In genomic region chr12:103805961-103806360, GRCh38 we compare ENCODE assay signal across 23 cellular contexts. TPM values are rescaled to one million over a fixed set of nuclear protein-coding genes. Genes with fewer than 3 reads are reported as not detected.
A peak's percentile ranks its signal among the peaks of the same experiment; 100 is the strongest.
DNase-seq lines count a peak whose midpoint lies in the region; ATAC-seq, FAIRE-seq and TF ChIP-seq lines count a peak whose summit lies in the region.
"Had no signal": no experiment of that assay in that cellular context is flagged by ENCODE, and none has a peak within 500 bp of the region (broad histone marks: within the 10 kb centered on the region; RNA-seq: fewer than 3 reads in every experiment).

No MANE protein-coding gene starts in this region.

- no peaks in the 10 kb centered on the region for H3K9me3 ChIP-seq in A549
- H3K9me3 ChIP-seq in PC-3 (ENCODE audit: low read length): no peaks in the 10 kb centered on the region
- H3K9me3 ChIP-seq in neutrophil: no peaks in the 10 kb centered on the region
- H3K9me3 ChIP-seq: prostate gland had no signal

- no peak overlapping the region for H3K4me3 Mint-ChIP-seq in chondrocyte (ENCODE audit: unreplicated experiment)
- H3K4me3 Mint-ChIP-seq in T-cell: no peak overlapping the region
- H3K4me3 Mint-ChIP-seq: natural killer cell treated with Interleukin-12 subunit alpha and Interleukin-12 subunit beta and Interleukin-15 and Interleukin-18, amount 100 ng/mL, for 72 hours had no signal

- H3K36me3 ChIP-seq in PC-3 (ENCODE audit: low read depth, low read length) (peaks cover 27% of the 10 kb centered on the region), neutrophil (no peaks in the 10 kb centered on the region)
- H3K36me3 ChIP-seq: prostate gland had no signal

- ATAC-seq in A549: no peak
- no peak for ATAC-seq in PC-3
- no peak for ATAC-seq in T-cell (replicated peaks in 1 of 4)
- ATAC-seq: natural killer cell treated with Interleukin-12 subunit alpha and Interleukin-12 subunit beta and Interleukin-15 and Interleukin-18, amount 100 ng/mL, for 72 hours had no signal

- H3K4me3 ChIP-seq in A549: no peak overlapping the region
- H3K4me3 ChIP-seq in PC-3 (ENCODE audit: low read length): no peak overlapping the region
- H3K4me3 ChIP-seq in neutrophil (ENCODE audit: low read depth in 1 of 2, low read length in 1 of 2): peak overlapping the region in 1 of 2 experiments; percentile 20
- H3K4me3 ChIP-seq: prostate gland had no signal

- H3K36me3 Mint-ChIP-seq in chondrocyte (ENCODE audit: low read depth): peaks cover 28% of the 10 kb centered on the region
- H3K36me3 Mint-ChIP-seq in T-cell: peaks cover 57% of the 10 kb centered on the region
- H3K36me3 Mint-ChIP-seq: natural killer cell treated with Interleukin-12 subunit alpha and Interleukin-12 subunit beta and Interleukin-15 and Interleukin-18, amount 100 ng/mL, for 72 hours had no signal

- DNase-seq in A549 (ENCODE audit: low read depth in 1 of 2, low spot score in 1 of 2) (no peak), PC-3 (no peak), chondrocyte (ENCODE audit: low spot score) (no peak), caudate nucleus (lab: John Stamatoyannopoulos, UW) (no peak), CD1c-positive myeloid dendritic cell (ENCODE audit: extremely low spot score) (no peak), T-cell (no peak)
- DNase-seq in activated CD8-positive, alpha-beta memory T cell treated with anti-CD3 and anti-CD28 coated beads, Interleukin-2, amount 50 U/mL, for 4 hours: no peak
- DNase-seq: activated CD4-positive, alpha-beta T cell treated with anti-CD3 and anti-CD28 coated beads, Interleukin-2, amount 50 U/mL, for 4 hours; C1 segment of cervical spinal cord; cortex of kidney; DMS153; foreskin melanocyte; H7; mesendoderm; NCI-H2029; stimulated activated CD4-positive, alpha-beta T cell treated with anti-CD3 and anti-CD28 coated beads, Interleukin-4, amount 100 ng/mL, for 24 hours; T-helper 1 cell had no signal

- no peaks in the 10 kb centered on the region for H3K27me3 Mint-ChIP-seq in chondrocyte (ENCODE audit: low read depth)
- no peaks in the 10 kb centered on the region for H3K27me3 Mint-ChIP-seq in T-cell
- H3K27me3 Mint-ChIP-seq: natural killer cell treated with Interleukin-12 subunit alpha and Interleukin-12 subunit beta and Interleukin-15 and Interleukin-18, amount 100 ng/mL, for 72 hours had no signal

- TF ChIP-seq POLR2A in A549 (IDR thresholded peaks at IDR 0.05; ENCODE audit: low read length): no peak

- FAIRE-seq in A549 (lab: Jason Lieb, UNC): no peak
- FAIRE-seq: A204.1, endothelial cell of umbilical vein, urothelium cell line had no signal

- H3F3A ChIP-seq in PC-3 (ENCODE audit: low read length, unreplicated experiment): no peaks in the 10 kb centered on the region

- H3K4me2 ChIP-seq in A549: peak overlapping the region; percentile 74
- peak overlapping the region; percentile 70; the same call in 1 of the 2 replicates for H3K4me2 ChIP-seq in PC-3 (ENCODE audit: low read length)

- H3K27me3 ChIP-seq in PC-3 (ENCODE audit: low read length) (no peaks in the 10 kb centered on the region), neutrophil (no peaks in the 10 kb centered on the region)

- H3K9me3 Mint-ChIP-seq in chondrocyte (ENCODE audit: low read depth): peaks cover 2% of the 10 kb centered on the region
- H3K9me3 Mint-ChIP-seq in T-cell: no peaks in the 10 kb centered on the region
- H3K9me3 Mint-ChIP-seq: natural killer cell treated with Interleukin-12 subunit alpha and Interleukin-12 subunit beta and Interleukin-15 and Interleukin-18, amount 100 ng/mL, for 72 hours had no signal

- intact Hi-C loops in PC-3 (cut with micrococcal nuclease): loop anchor here (1.0 kb wide), 1 partner anchor 53 kb away; no protein-coding TSS in a partner anchor

- WGBS in A549 (ENCODE audit: missing lambda C conversion rate): 79% methylated on average over 3 of the region's 3 CpGs

- TF ChIP-seq RAD21 in A549 (conservative IDR thresholded peaks at IDR 0.05 in 1 of 2, IDR thresholded peaks at IDR 0.05 in 1 of 2): no peak

- no peaks in the 10 kb centered on the region for H3K9me2 ChIP-seq in PC-3 (replicated peaks; ENCODE audit: low read length)

- CTCF ChIA-PET in A549 (lab: Yijun Ruan, JAX) (interaction anchor here (0.7 to 3.2 kb wide), 4 partner anchors 15 to 72 kb away, joined by 3 to 15 read pairs (median 5); no protein-coding TSS in a partner anchor), PC-3 (lab: Charles Lee) (interaction anchor here (1.5 kb wide), 1 partner anchor 36 kb away, joined by 3 read pairs; no protein-coding TSS in a partner anchor), T-cell (lab: Charles Lee) (interaction anchor here in 1 of 2 donors (0.7 kb wide), 1 partner anchor 148 kb away, joined by 3 read pairs; no protein-coding TSS in a partner anchor)

- H4K20me1 ChIP-seq in PC-3 (ENCODE audit: low read length): no peaks in the 10 kb centered on the region

- H3K9ac ChIP-seq in PC-3 (ENCODE audit: low read length): no peak overlapping the region

- H3K79me2 ChIP-seq in PC-3 (ENCODE audit: low read length): peaks cover 11% of the 10 kb centered on the region; the same call in 1 of the 2 replicates

- H3K27ac ChIP-seq in A549 (peak overlapping the region; percentile 75 to 83), PC-3 (ENCODE audit: low read length) (peak overlapping the region; percentile 81), neutrophil (peak overlapping the region; percentile 92), caudate nucleus (ENCODE audit: low read depth, low read length) (no peak overlapping the region)
- H3K27ac ChIP-seq: prostate gland had no signal

- H3K27ac Mint-ChIP-seq in chondrocyte (ENCODE audit: unreplicated experiment) (peak overlapping the region; percentile 60), T-cell (no peak overlapping the region)
- H3K27ac Mint-ChIP-seq: natural killer cell treated with Interleukin-12 subunit alpha and Interleukin-12 subunit beta and Interleukin-15 and Interleukin-18, amount 100 ng/mL, for 72 hours had no signal

- POLR2A ChIA-PET in A549 (lab: Yijun Ruan, JAX) (interaction anchor here (0.6 to 1.7 kb wide), 2 partner anchors 35 to 471 kb away, joined by 4 to 10 read pairs; partner anchors contain the start of gene NT5DC3), PC-3 (lab: Charles Lee; ENCODE audit: unreplicated experiment) (no interaction called here), T-cell (lab: Charles Lee) (no interaction called here)

- TF ChIP-seq CTCF in A549 (IDR thresholded peaks at IDR 0.05): no peak
- no peak for TF ChIP-seq CTCF in PC-3 (conservative IDR thresholded peaks at IDR 0.05; ENCODE audit: low read depth, low read length)
- TF ChIP-seq CTCF in chondrocyte (IDR thresholded peaks at IDR 0.05): no peak
- no peak for TF ChIP-seq CTCF in neutrophil (IDR thresholded peaks at IDR 0.05)

- no TSS peak for BruUV-seq in PC-3 (replicated peaks; lab: Mats Ljungman, UMichigan)

- H3K4me1 ChIP-seq in A549: peaks cover 55% of the 10 kb centered on the region
- H3K4me1 ChIP-seq in PC-3 (ENCODE audit: insufficient read depth, low read length): peaks cover 41% of the 10 kb centered on the region
- peaks cover 63 to 70% of the 10 kb centered on the region in 2 experiments for H3K4me1 ChIP-seq in neutrophil (ENCODE audit: control insufficient read depth in 1 of 2, insufficient read depth in 1 of 2, low read depth in 1 of 2, low read length in 1 of 2)
- H3K4me1 ChIP-seq: prostate gland had no signal

- no peak overlapping the region for H2AFZ ChIP-seq in PC-3 (ENCODE audit: low read length)

- no peak for TF ChIP-seq EP300 in A549 (IDR thresholded peaks at IDR 0.05)

- H3K4me1 Mint-ChIP-seq in chondrocyte (ENCODE audit: low read depth): peaks cover 48% of the 10 kb centered on the region
- no peaks in the 10 kb centered on the region for H3K4me1 Mint-ChIP-seq in T-cell

TF ChIP-seq in A549, 52 proteins besides CTCF, POLR2A, EP300 and RAD21 (continues in another document):
- TF ChIP-seq ZC3H11A (IDR thresholded peaks at IDR 0.05) (no peak), ATOH8 (CRISPR knock-in tag; IDR thresholded peaks at IDR 0.05; ENCODE audit: low read depth) (no peak), ZFP36 (IDR thresholded peaks at IDR 0.05; ENCODE audit: borderline replicate concordance, partially characterized antibody) (no peak), HOXB13 (CRISPR knock-in tag; IDR thresholded peaks at IDR 0.05; ENCODE audit: low read depth) (no peak), CHD4 (IDR thresholded peaks at IDR 0.05; ENCODE audit: borderline replicate concordance) (no peak), NR3C1 (IDR thresholded peaks at IDR 0.05) (no peak), TFCP2L1 (CRISPR knock-in tag; IDR thresholded peaks at IDR 0.05) (no peak), FOSB (CRISPR knock-in tag; IDR thresholded peaks at IDR 0.05) (no peak), ESRRA (IDR thresholded peaks at IDR 0.05; ENCODE audit: borderline replicate concordance, low read length) (no peak), HDAC2 (IDR thresholded peaks at IDR 0.05) (no peak), HMGXB4 (CRISPR knock-in tag; IDR thresholded peaks at IDR 0.05; ENCODE audit: borderline replicate concordance) (no peak), GATA3 (IDR thresholded peaks at IDR 0.05; ENCODE audit: borderline replicate concordance) (no peak)

RNA-seq across cellular contexts. Expression of gene NT5DC3, which starts 35.1 kb away (rescaled TPM):
- polyA plus RNA-seq in A549 (2011; rRNA removed): 5.2 and 8.8 TPM in 2 replicates
- 4.1 and 5.4 TPM in 2 replicates for polyA plus RNA-seq in A549 (2012; cell fraction: cytosol; rRNA removed)
- 11.6 and 21.4 TPM in 2 replicates for polyA plus RNA-seq in A549 (2012; cell fraction: nucleus; rRNA removed)
- polyA plus RNA-seq in A549 (2017; fragmentation: RNase III; extraction: RNeasy Plus Mini Kit Qiagen cat#74134 plus additional on column Dnase treatment): 5.6 to 6.7 TPM (median 6.3 TPM) in 3 replicates
- 9.8 and 13.0 TPM in 2 replicates for polyA minus RNA-seq in A549 (2011; rRNA and poly(A)+ RNA removed)
- total RNA-seq in PC-3 (2014; rRNA removed): 14.9 and 15.7 TPM in 2 replicates
- 24.0 to 26.2 TPM (median 25.3 TPM) in 3 replicates for total RNA-seq in chondrocyte
- total RNA-seq in T-cell: 1 to 10 TPM; 4.2 to 7.4 (median 6.3) TPM
